8 cellular contexts compared by ENCODE assay signal in genomic region chr6:144286503-144287393, GRCh38. TPM values are rescaled to one million over a fixed set of nuclear protein-coding genes. Genes with fewer than 3 reads are reported as not detected.
DNase-seq lines count a peak whose midpoint lies in the region; ATAC-seq, FAIRE-seq and TF ChIP-seq lines count a peak whose summit lies in the region.

No MANE protein-coding gene starts in this region.

- H3K4me1 ChIP-seq in Panc1 (ENCODE audit: control insufficient read depth, insufficient read depth, low read length) (peaks cover 28% of the 10 kb centered on the region), small intestine (ENCODE audit: control insufficient read depth in 2 of 2, insufficient read depth in 1 of 2, low read depth in 1 of 2, low read length in 1 of 2) (peaks cover 0 to 3% of the 10 kb centered on the region in 2 donors)

- TF ChIP-seq CTCF in Panc1 (IDR thresholded peaks at IDR 0.05) = no peak

- H3K36me3 Mint-ChIP-seq in activated CD4-positive, alpha-beta T cell treated with anti-CD3 and anti-CD28 coated beads for 36 hours (ENCODE audit: low read depth) = no peaks in the 10 kb centered on the region

- H3K27me3 ChIP-seq in Panc1 (ENCODE audit: control insufficient read depth, insufficient read depth, low read length) (no peaks in the 10 kb centered on the region), small intestine (ENCODE audit: control insufficient read depth in 2 of 2, insufficient read depth in 2 of 2, low read length in 2 of 2) (no peaks in the 10 kb centered on the region)

- H3K4me3 Mint-ChIP-seq in activated CD4-positive, alpha-beta T cell treated with anti-CD3 and anti-CD28 coated beads for 36 hours = peak overlapping the region; percentile 88

- H3K9me3 ChIP-seq in Panc1 (ENCODE audit: control insufficient read depth, insufficient read depth, low read depth, low read length) = no peaks in the 10 kb centered on the region
- H3K9me3 ChIP-seq in small intestine (ENCODE audit: control insufficient read depth, low read depth) = no peaks in the 10 kb centered on the region

- no peak for FAIRE-seq in small intestine (lab: Jason Lieb, UNC)

- DNase-seq in activated CD4-positive, alpha-beta T cell treated with anti-CD3 and anti-CD28 coated beads for 36 hours = peak; percentile 21
- no peak for DNase-seq in activated CD4-positive, alpha-beta T cell treated with anti-CD3 and anti-CD28 coated beads for 4 hours
- DNase-seq in Panc1 (ENCODE audit: low read depth, low spot score) = peak; percentile 80
- peak in 8 of 61 donors; percentile 2 to 15 (median 6) for DNase-seq in caudate nucleus (lab: John Stamatoyannopoulos, UW)
- DNase-seq in islet precursor cell = peak; percentile 97
- peak; percentile 72 for DNase-seq in small intestine
- no peak for DNase-seq in NCI-H1436 treated with DMSO at 0.1 percent for 48 hours (lab: John Stamatoyannopoulos, UW)

- no peak for ATAC-seq in activated CD4-positive, alpha-beta T cell treated with anti-CD3 and anti-CD28 coated beads for 36 hours
- peak; percentile 76 for ATAC-seq in Panc1
- no peak for ATAC-seq in HG02870 (IDR thresholded peaks at IDR 0.05; ENCODE audit: unreplicated experiment)

- H3K4me1 Mint-ChIP-seq in activated CD4-positive, alpha-beta T cell treated with anti-CD3 and anti-CD28 coated beads for 36 hours = peaks cover 16% of the 10 kb centered on the region

- POLR2A ChIA-PET in activated CD4-positive, alpha-beta T cell treated with anti-CD3 and anti-CD28 coated beads for 36 hours (lab: Charles Lee) = interaction anchor here (0.6 kb wide), 1 partner anchor 195 kb away, joined by 3 read pairs; no protein-coding TSS in a partner anchor
- POLR2A ChIA-PET in Panc1 (lab: Charles Lee) = interaction anchor here (0.6 to 0.9 kb wide), 5 partner anchors 10 to 76 kb away, joined by 5 to 27 read pairs (median 17); no protein-coding TSS in a partner anchor

- in situ Hi-C loops in Panc1 (cut with HindIII; ENCODE audit: low pct_unique_long_range_greater_than_20kb, low sequenced_read_pairs) = loop anchor here (10.0 kb wide), 1 partner anchor 188 kb away; no protein-coding TSS in a partner anchor

- peak overlapping the region; percentile 95 for H3K27ac ChIP-seq in Panc1 (ENCODE audit: low read length)
- peak overlapping the region; percentile 86 for H3K27ac ChIP-seq in caudate nucleus (ENCODE audit: low read depth, low read length)
- peak overlapping the region; percentile 27 to 97 for H3K27ac ChIP-seq in small intestine (ENCODE audit: low read depth in 1 of 2, low read length in 1 of 2)

- H3K27me3 Mint-ChIP-seq in activated CD4-positive, alpha-beta T cell treated with anti-CD3 and anti-CD28 coated beads for 36 hours = peaks cover 37% of the 10 kb centered on the region

- no TSS peak for BruUV-seq in Panc1 (replicated peaks; lab: Mats Ljungman, UMichigan)

- H3K4me3 ChIP-seq in Panc1 (ENCODE audit: low read depth in 2 of 2, low read length in 2 of 2) (peak overlapping the region; percentile 91 to 94), small intestine (ENCODE audit: low read depth in 1 of 2, low read length in 2 of 2) (peak overlapping the region; percentile 71 to 73)

- H3K36me3 ChIP-seq in Panc1 (ENCODE audit: control insufficient read depth, insufficient read depth, low read length) (no peaks in the 10 kb centered on the region), small intestine (ENCODE audit: control insufficient read depth in 2 of 2, insufficient read depth in 2 of 2, low read length in 2 of 2) (no peaks in the 10 kb centered on the region)

- CTCF ChIA-PET in activated CD4-positive, alpha-beta T cell treated with anti-CD3 and anti-CD28 coated beads for 36 hours (lab: Charles Lee) = interaction anchor here (0.6 to 2.1 kb wide), 4 partner anchors 53 to 720 kb away, joined by 3 to 13 read pairs (median 3); no protein-coding TSS in a partner anchor
- CTCF ChIA-PET in Panc1 (lab: Charles Lee) = interaction anchor here (0.9 kb wide), 1 partner anchor 22 kb away, joined by 3 read pairs; no protein-coding TSS in a partner anchor

- H3K27ac Mint-ChIP-seq in activated CD4-positive, alpha-beta T cell treated with anti-CD3 and anti-CD28 coated beads for 36 hours = no peak overlapping the region

- WGBS in small intestine, 3 donors = 1 to 3% (median 2%) methylated on average over 53 of the region's 53 CpGs

- intact Hi-C loops in activated CD4-positive, alpha-beta T cell treated with anti-CD3 and anti-CD28 coated beads for 36 hours (cut with DNase I, micrococcal nuclease) = loop anchor here (2.0 to 5.0 kb wide), 3 partner anchors 48 to 181 kb away; partner anchors contain the start of gene STX11 (in 1 of the 2)
- intact Hi-C loops in Panc1 (cut with micrococcal nuclease; ENCODE audit: unreplicated experiment) = loop anchor here (5.0 to 10.0 kb wide), 2 partner anchors 182 to 196 kb away; no protein-coding TSS in a partner anchor

- no peaks in the 10 kb centered on the region for H3K9me3 Mint-ChIP-seq in activated CD4-positive, alpha-beta T cell treated with anti-CD3 and anti-CD28 coated beads for 36 hours (ENCODE audit: low read depth)

RNA-seq across cellular contexts. Expression of gene UTRN, which starts 1.6 kb away (rescaled TPM):
- total RNA-seq in activated CD4-positive, alpha-beta T cell treated with anti-CD3 and anti-CD28 coated beads for 36 hours = 10 to 100 TPM; 43.4 to 46.2 TPM
- 122 TPM for total RNA-seq in Panc1 (2021; ENCODE audit: unreplicated experiment)
- polyA plus RNA-seq in Panc1 (2012; ENCODE audit: insufficient read length) = 52.1 TPM
- 10 to 100 TPM in 2 of 3 donors, 1 to 10 TPM in 1; 10.0 to 25.7 (median 10.7) TPM for polyA plus RNA-seq in small intestine

Comparison
In these comparisons a context has a peak if more than half of its experiments do, and no peak if none do; other contexts are left out.
1. DNase-seq: peak in activated CD4-positive, alpha-beta T cell treated with anti-CD3 and anti-CD28 coated beads for 36 hours (single experiment), Panc1 (single experiment), islet precursor cell (single experiment) and small intestine (single experiment); none in activated CD4-positive, alpha-beta T cell treated with anti-CD3 and anti-CD28 coated beads for 4 hours (0 of 2) and NCI-H1436 treated with DMSO at 0.1 percent for 48 hours (single experiment).
2. Peak in every context shown above with its lines, with median percentiles within 50 percentile points of each other: H3K27ac ChIP-seq.